Comparison of ENCODE assay signal across 20 cellular contexts in the genomic region with DNA sequence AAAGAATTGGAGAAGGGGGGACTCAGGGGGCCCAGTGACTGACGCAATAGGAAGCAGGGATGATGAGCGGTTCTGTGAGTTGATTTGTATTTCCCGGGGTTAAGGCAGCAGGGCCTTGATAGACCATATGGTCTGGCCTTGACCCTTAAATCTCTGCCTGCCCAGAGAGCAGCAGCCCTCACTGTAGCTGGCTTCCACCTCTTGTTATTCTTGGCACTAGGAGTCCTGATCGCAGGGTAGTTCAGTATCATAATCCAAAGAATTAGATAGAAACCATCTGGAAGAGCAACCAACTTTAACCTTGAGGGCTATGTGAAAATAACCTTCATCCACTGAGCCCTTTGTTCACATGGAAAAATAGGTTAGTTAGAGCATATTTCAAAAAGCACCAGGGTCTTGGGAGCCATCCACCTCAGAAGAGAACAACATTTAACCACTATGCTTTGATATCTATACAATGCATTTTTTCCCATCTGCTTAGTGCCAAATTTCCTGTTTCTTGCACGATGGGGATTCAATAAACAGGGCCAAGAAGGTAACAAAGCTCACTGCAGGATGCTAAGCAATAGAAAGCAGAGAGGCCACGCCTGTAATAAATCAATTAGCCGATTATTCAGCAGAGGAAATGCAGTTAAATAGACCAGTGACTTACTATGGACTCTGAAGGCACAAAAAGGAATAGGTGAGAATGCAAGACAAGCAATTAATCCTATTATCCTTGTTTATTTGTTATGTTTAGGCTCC.
DNase-seq lines count a peak whose midpoint lies in the region; TF ChIP-seq lines count a peak whose summit lies in the region.
"Had no signal": no experiment of that assay in that cellular context is flagged by ENCODE, and none has a peak within 500 bp of the region (broad histone marks: within the 10 kb centered on the region; RNA-seq: fewer than 3 reads in every experiment).

No MANE protein-coding gene starts in this region.

- peaks cover 48% of the 10 kb centered on the region for H3K4me1 Mint-ChIP-seq in nephron
- H3K4me1 Mint-ChIP-seq in CD14-positive monocyte: no peaks in the 10 kb centered on the region
- H3K4me1 Mint-ChIP-seq: activated naive CD4-positive, alpha-beta T cell treated with anti-CD3 and anti-CD28 coated beads, Interleukin-2, amount 10 ng/mL, durations not matched to agents 7 days and 5 days had no signal

- DNase-seq in AG20443 (ENCODE audit: low spot score) (peak; percentile 12), NCI-H748 (lab: John Stamatoyannopoulos, UW; ENCODE audit: unreplicated experiment) (peak; percentile 87), cerebellar cortex (ENCODE audit: low spot score) (peak; percentile 98), activated gamma-delta T cell (lab: John Stamatoyannopoulos, UW) (no peak), HK-2 (ENCODE audit: unreplicated experiment) (no peak), CD14-positive monocyte (ENCODE audit: low spot score) (no peak), H4 (ENCODE audit: low spot score) (no peak)
- DNase-seq: ACHN; activated CD4-positive, alpha-beta T cell treated with anti-CD3 and anti-CD28 coated beads for 1 hour; activated naive CD4-positive, alpha-beta T cell treated with anti-CD3 and anti-CD28 coated beads, Interleukin-2, amount 10 ng/mL, durations not matched to agents 7 days and 5 days; activated T-cell treated with anti-CD3 and anti-CD28 coated beads, Interleukin-2, amount 50 U/mL, for 24 hours; aorta; naive thymus-derived CD4-positive, alpha-beta T cell; NCI-H1694; pancreas; SIG-M5; sigmoid colon; T-cell; upper lobe of left lung had no signal

- peaks cover 11% of the 10 kb centered on the region for H3K27me3 Mint-ChIP-seq in nephron (ENCODE audit: low read depth)
- peaks cover 0 to 2% (median 0%) of the 10 kb centered on the region in 3 donors for H3K27me3 Mint-ChIP-seq in CD14-positive monocyte (ENCODE audit: low read depth in 3 of 3)
- H3K27me3 Mint-ChIP-seq: activated naive CD4-positive, alpha-beta T cell treated with anti-CD3 and anti-CD28 coated beads, Interleukin-2, amount 10 ng/mL, durations not matched to agents 7 days and 5 days; activated T-cell treated with anti-CD3 and anti-CD28 coated beads, Interleukin-2, amount 50 U/mL, for 24 hours had no signal

- TF ChIP-seq CTCF in nephron (IDR thresholded peaks at IDR 0.05; ENCODE audit: unreplicated experiment in 3 of 3) (no peak), CD14-positive monocyte (IDR thresholded peaks at IDR 0.05) (no peak)

- peak overlapping the region; percentile 11 to 78 (median 58) for H3K27ac Mint-ChIP-seq in nephron
- peak overlapping the region in 1 of 7 donors; percentile 57 for H3K27ac Mint-ChIP-seq in CD14-positive monocyte
- H3K27ac Mint-ChIP-seq: activated naive CD4-positive, alpha-beta T cell treated with anti-CD3 and anti-CD28 coated beads, Interleukin-2, amount 10 ng/mL, durations not matched to agents 7 days and 5 days; activated T-cell treated with anti-CD3 and anti-CD28 coated beads, Interleukin-2, amount 50 U/mL, for 24 hours; naive thymus-derived CD4-positive, alpha-beta T cell; T-cell had no signal

- H3K4me3 Mint-ChIP-seq in nephron (no peak overlapping the region), CD14-positive monocyte (no peak overlapping the region)
- H3K4me3 Mint-ChIP-seq: activated naive CD4-positive, alpha-beta T cell treated with anti-CD3 and anti-CD28 coated beads, Interleukin-2, amount 10 ng/mL, durations not matched to agents 7 days and 5 days; activated T-cell treated with anti-CD3 and anti-CD28 coated beads, Interleukin-2, amount 50 U/mL, for 24 hours; naive thymus-derived CD4-positive, alpha-beta T cell; T-cell had no signal

- H3K9me3 Mint-ChIP-seq in nephron (no peaks in the 10 kb centered on the region), CD14-positive monocyte (peaks cover 0 to 5% (median 3%) of the 10 kb centered on the region in 7 donors)
- H3K9me3 Mint-ChIP-seq: activated naive CD4-positive, alpha-beta T cell treated with anti-CD3 and anti-CD28 coated beads, Interleukin-2, amount 10 ng/mL, durations not matched to agents 7 days and 5 days had no signal

- H3K36me3 Mint-ChIP-seq in nephron (ENCODE audit: low read depth) (no peaks in the 10 kb centered on the region), CD14-positive monocyte (no peaks in the 10 kb centered on the region)
- H3K36me3 Mint-ChIP-seq: activated naive CD4-positive, alpha-beta T cell treated with anti-CD3 and anti-CD28 coated beads, Interleukin-2, amount 10 ng/mL, durations not matched to agents 7 days and 5 days; naive thymus-derived CD4-positive, alpha-beta T cell; T-cell had no signal

- intact Hi-C loops in CD14-positive monocyte (cut with micrococcal nuclease): no loop called here

Comparison
In these comparisons a context has a peak if more than half of its experiments do, and no peak if none do; other contexts are left out.
1. DNase-seq: peak in AG20443 (single experiment), NCI-H748 (single experiment) and cerebellar cortex (single experiment); none in activated gamma-delta T cell (single experiment), HK-2 (single experiment), CD14-positive monocyte (single experiment) and H4 (single experiment).